ENCODE assay signal across 1 cellular context in the genomic region with DNA sequence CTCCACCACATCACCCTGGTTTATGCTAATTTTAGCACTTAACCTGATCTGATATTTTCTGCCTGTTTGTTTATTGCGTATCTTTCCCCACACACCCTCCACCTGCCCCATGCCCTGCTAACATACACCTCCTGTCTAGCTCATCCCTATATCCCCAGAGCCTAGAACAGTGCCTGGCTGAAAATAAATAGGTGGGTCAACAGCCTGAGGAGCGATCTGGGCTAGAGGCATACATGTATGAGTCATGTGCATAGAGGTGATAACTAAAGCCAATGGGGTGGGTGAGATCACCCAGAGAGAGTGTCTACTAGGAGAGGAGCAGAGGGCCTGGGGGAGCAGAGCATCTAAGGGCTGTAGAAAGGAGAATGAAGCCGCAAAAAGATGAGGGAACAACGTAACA.
TF ChIP-seq lines count a peak whose summit lies in the region.

No MANE protein-coding gene starts in this region.

TF ChIP-seq in HEK293, 187 proteins besides CTCF, POLR2A, EP300 and RAD21 (continued from another document):
- TF ChIP-seq ZNF830 (tag by site-specific recombination; IDR thresholded peaks at IDR 0.05; ENCODE audit: low read depth): no peak
